1 cellular context compared by ENCODE assay signal in the genomic region with DNA sequence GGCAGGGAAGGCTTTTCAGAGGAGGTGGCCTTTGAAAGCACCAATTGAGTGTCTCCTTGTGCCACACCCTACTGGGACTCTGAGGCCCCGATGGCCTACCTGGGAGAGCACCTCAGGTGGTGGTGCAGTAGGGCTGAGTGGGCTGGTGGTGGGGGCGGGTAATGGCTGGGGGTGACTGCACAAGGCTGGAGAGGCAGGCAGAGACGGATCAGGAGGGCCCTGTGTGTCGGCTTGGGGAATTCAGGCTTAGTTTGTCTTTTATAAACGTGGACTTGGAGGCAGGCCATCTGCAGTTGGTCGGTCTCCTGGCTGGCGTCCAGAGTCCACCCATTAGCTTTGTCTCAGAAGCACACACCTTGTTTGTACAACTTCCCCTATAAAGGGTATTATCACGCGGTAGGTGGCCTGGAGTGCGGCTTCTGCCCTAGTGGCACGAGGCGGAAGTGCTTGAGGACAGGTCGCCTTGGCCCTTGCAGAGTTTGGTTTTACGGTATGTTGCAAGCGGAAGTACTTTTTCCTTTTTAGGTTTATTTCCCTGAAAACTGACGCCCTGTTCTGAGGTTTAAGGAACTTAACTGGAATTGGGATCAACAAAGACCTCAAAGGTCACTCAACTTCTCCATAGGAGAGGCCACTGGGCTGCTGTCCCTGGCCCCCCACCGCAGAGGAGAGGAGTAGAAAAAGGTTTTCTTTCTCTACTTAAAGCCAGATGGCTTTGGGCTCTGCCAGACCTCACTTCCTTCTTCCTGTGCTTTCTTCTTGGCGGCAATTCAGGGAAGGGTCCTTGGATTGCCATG.
TF ChIP-seq lines count a peak whose summit lies in the region.

No MANE protein-coding gene starts in this region.

TF ChIP-seq in K562, 482 proteins besides CTCF, POLR2A, EP300 and RAD21 (continues in another document):
- no peak for TF ChIP-seq NR2C1 (IDR thresholded peaks at IDR 0.05)
- peak; percentile 27; the same call in 1 of the 2 replicates for TF ChIP-seq NR2C1 (tag; IDR thresholded peaks at IDR 0.05)
- no peak for TF ChIP-seq CSDE1 (IDR thresholded peaks at IDR 0.05)
- TF ChIP-seq, protein P1, sequence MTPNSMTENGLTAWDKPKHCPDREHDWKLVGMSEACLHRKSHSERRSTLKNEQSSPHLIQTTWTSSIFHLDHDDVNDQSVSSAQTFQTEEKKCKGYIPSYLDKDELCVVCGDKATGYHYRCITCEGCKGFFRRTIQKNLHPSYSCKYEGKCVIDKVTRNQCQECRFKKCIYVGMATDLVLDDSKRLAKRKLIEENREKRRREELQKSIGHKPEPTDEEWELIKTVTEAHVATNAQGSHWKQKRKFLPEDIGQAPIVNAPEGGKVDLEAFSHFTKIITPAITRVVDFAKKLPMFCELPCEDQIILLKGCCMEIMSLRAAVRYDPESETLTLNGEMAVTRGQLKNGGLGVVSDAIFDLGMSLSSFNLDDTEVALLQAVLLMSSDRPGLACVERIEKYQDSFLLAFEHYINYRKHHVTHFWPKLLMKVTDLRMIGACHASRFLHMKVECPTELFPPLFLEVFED (CRISPR knock-in tag; conservative IDR thresholded peaks at IDR 0.05): no peak
- no peak for TF ChIP-seq U2AF1 (optimal IDR thresholded peaks at IDR 0.05; ENCODE audit: low read depth, low read length)
- no peak for TF ChIP-seq ZBTB17 (CRISPR knock-in tag; IDR thresholded peaks at IDR 0.05)
- TF ChIP-seq JUNB (CRISPR knock-in tag; conservative IDR thresholded peaks at IDR 0.05): no peak
- no peak for TF ChIP-seq CAMTA2 (CRISPR knock-in tag; conservative IDR thresholded peaks at IDR 0.05)
- no peak for TF ChIP-seq OTX1 (CRISPR knock-in tag; IDR thresholded peaks at IDR 0.05)
- TF ChIP-seq BDP1 (IDR thresholded peaks at IDR 0.05; ENCODE audit: insufficient read depth, insufficient read length): peak; percentile 4
- TF ChIP-seq, protein P2, sequence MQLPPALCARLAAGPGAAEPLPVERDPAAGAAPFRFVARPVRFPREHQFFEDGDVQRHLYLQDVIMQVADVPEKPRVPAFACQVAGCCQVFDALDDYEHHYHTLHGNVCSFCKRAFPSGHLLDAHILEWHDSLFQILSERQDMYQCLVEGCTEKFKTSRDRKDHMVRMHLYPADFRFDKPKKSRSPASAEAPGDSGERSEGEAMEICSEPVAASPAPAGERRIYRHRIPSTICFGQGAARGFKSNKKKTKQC (CRISPR knock-in tag; IDR thresholded peaks at IDR 0.05): no peak
- TF ChIP-seq ZFX (CRISPR knock-in tag; IDR thresholded peaks at IDR 0.05): peak; percentile 49; the same call in 1 of the 2 replicates
- TF ChIP-seq, protein P3, sequence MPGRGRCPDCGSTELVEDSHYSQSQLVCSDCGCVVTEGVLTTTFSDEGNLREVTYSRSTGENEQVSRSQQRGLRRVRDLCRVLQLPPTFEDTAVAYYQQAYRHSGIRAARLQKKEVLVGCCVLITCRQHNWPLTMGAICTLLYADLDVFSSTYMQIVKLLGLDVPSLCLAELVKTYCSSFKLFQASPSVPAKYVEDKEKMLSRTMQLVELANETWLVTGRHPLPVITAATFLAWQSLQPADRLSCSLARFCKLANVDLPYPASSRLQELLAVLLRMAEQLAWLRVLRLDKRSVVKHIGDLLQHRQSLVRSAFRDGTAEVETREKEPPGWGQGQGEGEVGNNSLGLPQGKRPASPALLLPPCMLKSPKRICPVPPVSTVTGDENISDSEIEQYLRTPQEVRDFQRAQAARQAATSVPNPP (IDR thresholded peaks at IDR 0.05; ENCODE audit: borderline replicate concordance, insufficient read depth, insufficient read length): no peak
- no peak for TF ChIP-seq CHD1 (IDR thresholded peaks at IDR 0.05; ENCODE audit: low read length)
- TF ChIP-seq ZNF384 (IDR thresholded peaks at IDR 0.05; ENCODE audit: low read depth, low read length): no peak
- TF ChIP-seq POLR2H (tag; IDR thresholded peaks at IDR 0.05; ENCODE audit: low read depth): no peak
- 0 out of 2 replicates have a peak, but pooled peaks have one; percentile 12 for TF ChIP-seq STAT5A (IDR thresholded peaks at IDR 0.05; ENCODE audit: borderline replicate concordance, low read length)
- TF ChIP-seq BACH1 (tag; IDR thresholded peaks at IDR 0.05): no peak
- TF ChIP-seq ZNF79 (CRISPR knock-in tag; IDR thresholded peaks at IDR 0.05; ENCODE audit: low read depth): no peak
- no peak for TF ChIP-seq ZBTB1 (CRISPR knock-in tag; IDR thresholded peaks at IDR 0.05; ENCODE audit: borderline replicate concordance, low read depth)
- TF ChIP-seq, protein P4, sequence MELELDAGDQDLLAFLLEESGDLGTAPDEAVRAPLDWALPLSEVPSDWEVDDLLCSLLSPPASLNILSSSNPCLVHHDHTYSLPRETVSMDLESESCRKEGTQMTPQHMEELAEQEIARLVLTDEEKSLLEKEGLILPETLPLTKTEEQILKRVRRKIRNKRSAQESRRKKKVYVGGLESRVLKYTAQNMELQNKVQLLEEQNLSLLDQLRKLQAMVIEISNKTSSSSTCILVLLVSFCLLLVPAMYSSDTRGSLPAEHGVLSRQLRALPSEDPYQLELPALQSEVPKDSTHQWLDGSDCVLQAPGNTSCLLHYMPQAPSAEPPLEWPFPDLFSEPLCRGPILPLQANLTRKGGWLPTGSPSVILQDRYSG (tag; conservative IDR thresholded peaks at IDR 0.05; ENCODE audit: low read depth): no peak
- peak; percentile 81 for TF ChIP-seq ZNF583 (CRISPR knock-in tag; IDR thresholded peaks at IDR 0.05)
- TF ChIP-seq SPI1 (IDR thresholded peaks at IDR 0.05; ENCODE audit: borderline replicate concordance, low read depth, low read length): peak; percentile 74
- TF ChIP-seq ELF1 (tag; IDR thresholded peaks at IDR 0.05): no peak
- peak; percentile 50; the same call in 1 of the 2 replicates for TF ChIP-seq XRCC5 (IDR thresholded peaks at IDR 0.05; ENCODE audit: low read depth, low read length)
- TF ChIP-seq ZNF165 (CRISPR knock-in tag; IDR thresholded peaks at IDR 0.05; ENCODE audit: borderline replicate concordance): no peak
- no peak for TF ChIP-seq TGIF2 (CRISPR knock-in tag; IDR thresholded peaks at IDR 0.05)
- TF ChIP-seq, protein P5, sequence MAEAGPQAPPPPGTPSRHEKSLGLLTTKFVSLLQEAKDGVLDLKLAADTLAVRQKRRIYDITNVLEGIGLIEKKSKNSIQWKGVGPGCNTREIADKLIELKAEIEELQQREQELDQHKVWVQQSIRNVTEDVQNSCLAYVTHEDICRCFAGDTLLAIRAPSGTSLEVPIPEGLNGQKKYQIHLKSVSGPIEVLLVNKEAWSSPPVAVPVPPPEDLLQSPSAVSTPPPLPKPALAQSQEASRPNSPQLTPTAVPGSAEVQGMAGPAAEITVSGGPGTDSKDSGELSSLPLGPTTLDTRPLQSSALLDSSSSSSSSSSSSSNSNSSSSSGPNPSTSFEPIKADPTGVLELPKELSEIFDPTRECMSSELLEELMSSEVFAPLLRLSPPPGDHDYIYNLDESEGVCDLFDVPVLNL (CRISPR knock-in tag; IDR thresholded peaks at IDR 0.05; ENCODE audit: low read depth): no peak
- TF ChIP-seq NFIX (CRISPR knock-in tag; IDR thresholded peaks at IDR 0.05; ENCODE audit: low read depth): no peak
- TF ChIP-seq KDM2B (CRISPR knock-in tag; IDR thresholded peaks at IDR 0.05): no peak
- TF ChIP-seq NELFE (IDR thresholded peaks at IDR 0.05; ENCODE audit: insufficient read depth, insufficient read length): no peak
- peak; percentile 59; the same call in 1 of the 2 replicates for TF ChIP-seq JUN (IDR thresholded peaks at IDR 0.05; ENCODE audit: borderline replicate concordance, low read depth, low read length)
- TF ChIP-seq JUN (CRISPR knock-in tag; IDR thresholded peaks at IDR 0.05; ENCODE audit: borderline replicate concordance): no peak
- TF ChIP-seq ZNF24 (IDR thresholded peaks at IDR 0.05): no peak
- TF ChIP-seq DNMT1 (IDR thresholded peaks at IDR 0.05): no peak
- TF ChIP-seq CBX1 (IDR thresholded peaks at IDR 0.05; ENCODE audit: low read depth): no peak
- TF ChIP-seq, protein P6, sequence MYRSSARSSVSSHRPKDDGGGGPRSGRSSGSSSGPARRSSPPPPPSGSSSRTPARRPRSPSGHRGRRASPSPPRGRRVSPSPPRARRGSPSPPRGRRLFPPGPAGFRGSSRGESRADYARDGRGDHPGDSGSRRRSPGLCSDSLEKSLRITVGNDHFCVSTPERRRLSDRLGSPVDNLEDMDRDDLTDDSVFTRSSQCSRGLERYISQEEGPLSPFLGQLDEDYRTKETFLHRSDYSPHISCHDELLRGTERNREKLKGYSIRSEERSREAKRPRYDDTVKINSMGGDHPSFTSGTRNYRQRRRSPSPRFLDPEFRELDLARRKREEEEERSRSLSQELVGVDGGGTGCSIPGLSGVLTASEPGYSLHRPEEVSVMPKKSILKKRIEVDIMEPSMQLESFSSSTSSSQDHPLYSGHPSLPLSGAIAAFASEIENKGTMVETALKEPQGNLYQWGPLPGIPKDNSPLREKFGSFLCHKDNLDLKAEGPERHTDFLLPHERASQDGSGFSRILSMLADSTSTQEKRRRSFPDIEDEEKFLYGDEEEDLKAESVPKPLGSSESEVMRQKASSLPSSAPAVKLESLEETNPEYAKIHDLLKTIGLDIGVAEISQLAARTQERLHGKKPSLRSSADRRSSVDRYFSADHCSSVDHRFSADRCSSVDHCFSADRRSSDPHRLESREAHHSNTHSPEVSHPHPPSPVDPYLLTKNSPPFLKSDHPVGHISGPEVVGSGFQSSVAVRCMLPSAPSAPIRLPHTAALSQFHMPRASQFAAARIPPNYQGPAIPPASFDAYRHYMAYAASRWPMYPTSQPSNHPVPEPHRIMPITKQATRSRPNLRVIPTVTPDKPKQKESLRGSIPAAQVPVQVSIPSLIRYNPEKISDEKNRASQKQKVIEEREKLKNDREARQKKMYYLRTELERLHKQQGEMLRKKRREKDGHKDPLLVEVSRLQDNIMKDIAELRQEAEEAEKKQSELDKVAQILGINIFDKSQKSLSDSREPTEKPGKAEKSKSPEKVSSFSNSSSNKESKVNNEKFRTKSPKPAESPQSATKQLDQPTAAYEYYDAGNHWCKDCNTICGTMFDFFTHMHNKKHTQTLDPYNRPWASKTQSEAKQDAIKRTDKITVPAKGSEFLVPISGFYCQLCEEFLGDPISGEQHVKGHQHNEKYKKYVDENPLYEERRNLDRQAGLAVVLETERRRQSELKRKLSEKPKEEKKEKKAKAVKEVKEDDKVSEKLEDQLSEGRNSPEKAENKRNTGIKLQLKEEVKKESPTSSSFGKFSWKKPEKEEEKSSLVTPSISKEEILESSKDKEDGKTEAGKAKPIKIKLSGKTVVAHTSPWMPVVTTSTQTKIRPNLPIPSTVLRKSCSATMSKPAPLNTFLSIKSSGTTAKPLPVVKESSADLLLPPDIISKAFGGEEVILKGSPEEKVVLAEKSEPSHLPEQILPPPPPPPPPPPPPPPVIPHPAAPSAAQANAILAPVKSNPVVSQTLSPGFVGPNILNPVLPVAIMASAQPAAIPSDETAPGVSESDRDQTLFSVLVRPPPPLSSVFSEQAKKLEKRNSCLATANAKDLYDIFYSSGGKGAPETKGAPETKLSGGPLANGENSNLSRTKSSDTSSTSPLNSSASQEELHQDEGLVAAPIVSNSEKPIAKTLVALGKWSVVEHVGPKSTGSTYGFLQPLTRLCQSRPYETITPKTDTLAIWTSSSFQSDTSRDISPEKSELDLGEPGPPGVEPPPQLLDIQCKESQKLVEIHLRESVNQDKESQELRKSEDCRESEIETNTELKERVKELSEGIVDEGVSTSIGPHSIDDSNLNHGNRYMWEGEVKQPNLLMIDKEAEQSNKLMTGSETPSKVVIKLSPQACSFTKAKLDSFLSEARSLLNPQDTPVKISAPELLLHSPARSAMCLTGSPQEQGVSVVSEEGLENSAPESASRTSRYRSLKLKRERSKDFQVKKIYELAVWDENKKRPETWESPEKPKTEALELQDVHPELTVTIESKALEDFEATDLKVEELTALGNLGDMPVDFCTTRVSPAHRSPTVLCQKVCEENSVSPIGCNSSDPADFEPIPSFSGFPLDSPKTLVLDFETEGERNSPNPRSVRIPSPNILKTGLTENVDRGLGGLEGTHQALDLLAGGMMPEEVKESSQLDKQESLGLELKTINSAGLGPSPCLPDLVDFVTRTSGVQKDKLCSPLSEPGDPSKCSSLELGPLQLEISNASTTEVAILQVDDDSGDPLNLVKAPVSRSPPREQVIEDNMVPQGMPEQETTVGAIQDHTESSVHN (IDR thresholded peaks at IDR 0.05; ENCODE audit: borderline replicate concordance in 1 of 2, low read depth in 1 of 2): no peak
- TF ChIP-seq, protein P7, sequence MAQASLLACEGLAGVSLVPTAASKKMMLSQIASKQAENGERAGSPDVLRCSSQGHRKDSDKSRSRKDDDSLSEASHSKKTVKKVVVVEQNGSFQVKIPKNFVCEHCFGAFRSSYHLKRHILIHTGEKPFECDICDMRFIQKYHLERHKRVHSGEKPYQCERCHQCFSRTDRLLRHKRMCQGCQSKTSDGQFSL (CRISPR knock-in tag; IDR thresholded peaks at IDR 0.05): no peak
- TF ChIP-seq, protein P7 (tag; IDR thresholded peaks at IDR 0.05): no peak
- peak; percentile 70 for TF ChIP-seq CBFA2T3 (IDR thresholded peaks at IDR 0.05)
- TF ChIP-seq SMAD3 (CRISPR knock-in tag; conservative IDR thresholded peaks at IDR 0.05): peak; percentile 54; the same call in 1 of the 2 replicates
- TF ChIP-seq ZNF354B (CRISPR knock-in tag; IDR thresholded peaks at IDR 0.05): no peak
- TF ChIP-seq ZNF175 (CRISPR knock-in tag; IDR thresholded peaks at IDR 0.05; ENCODE audit: low read depth): 0 out of 2 replicates have a peak, but pooled peaks have one; percentile 31
- peak; percentile 57 for TF ChIP-seq SMARCE1 (IDR thresholded peaks at IDR 0.05)
- TF ChIP-seq, protein P8, sequence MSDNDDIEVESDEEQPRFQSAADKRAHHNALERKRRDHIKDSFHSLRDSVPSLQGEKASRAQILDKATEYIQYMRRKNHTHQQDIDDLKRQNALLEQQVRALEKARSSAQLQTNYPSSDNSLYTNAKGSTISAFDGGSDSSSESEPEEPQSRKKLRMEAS (CRISPR knock-in tag; IDR thresholded peaks at IDR 0.05): peak; percentile 66
- TF ChIP-seq TAF7 (tag; IDR thresholded peaks at IDR 0.05): no peak
- peak; percentile 16 for TF ChIP-seq POLR2B (IDR thresholded peaks at IDR 0.05; ENCODE audit: low read depth, partially characterized antibody)
- TF ChIP-seq HNRNPUL1 (IDR thresholded peaks at IDR 0.05; ENCODE audit: low read length): no peak
- peak; percentile 83 for TF ChIP-seq MYC (IDR thresholded peaks at IDR 0.05; ENCODE audit: low read depth, low read length)
- TF ChIP-seq MYC (CRISPR knock-in tag; IDR thresholded peaks at IDR 0.05; ENCODE audit: borderline replicate concordance, low read depth): no peak
